In genomic region chr20:19072988-19073387, GRCh38 we compare ENCODE assay signal across 5 cellular contexts.
"Had no signal": no experiment of that assay in that cellular context is flagged by ENCODE, and none has a peak within 500 bp of the region (broad histone marks: within the 10 kb centered on the region; RNA-seq: fewer than 3 reads in every experiment).

No MANE protein-coding gene starts in this region.

- H3K27ac ChIP-seq: GM23248 had no signal

- H3K36me3 Mint-ChIP-seq: IgD-negative memory B cell had no signal

- H3K4me3 ChIP-seq: GM23248, HAP-1 had no signal

- H3K4me3 Mint-ChIP-seq: HFFc6, IgD-negative memory B cell had no signal

- DNase-seq: GM23248, GOT3, HFFc6 had no signal

- H3K36me3 ChIP-seq: HAP-1 had no signal

- H3K27ac Mint-ChIP-seq: HFFc6, IgD-negative memory B cell had no signal

- H3K9me3 ChIP-seq: HAP-1 had no signal

- H3K4me1 ChIP-seq: HAP-1 had no signal
